2 cellular contexts compared by ENCODE assay signal in the genomic region with DNA sequence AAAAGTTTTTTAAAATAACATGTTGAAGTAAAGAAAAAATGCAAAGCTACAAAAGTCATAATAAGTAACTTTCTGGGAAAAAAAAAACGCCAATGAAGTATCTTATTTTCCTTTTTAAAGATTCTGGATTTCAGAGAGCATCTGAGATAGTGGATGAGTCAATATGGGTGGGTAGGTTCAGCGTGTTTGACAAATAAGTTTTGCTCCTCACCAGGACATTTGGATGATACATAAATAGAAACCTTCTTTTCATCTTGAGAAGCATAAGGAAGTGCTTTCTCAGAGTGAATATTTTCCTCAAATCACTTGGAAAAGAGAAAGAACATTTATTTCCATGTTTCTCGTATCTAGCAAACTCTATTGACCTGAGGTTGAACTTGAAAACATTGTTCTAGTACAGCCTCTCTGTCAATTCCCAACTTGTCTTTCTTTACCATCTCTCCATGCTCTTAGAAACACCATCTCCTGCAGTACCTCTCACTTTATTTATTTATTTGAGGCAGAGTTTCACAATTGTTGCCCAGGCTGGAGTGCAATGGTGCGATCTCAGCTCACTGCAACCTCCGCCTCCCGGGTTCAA.
TF ChIP-seq lines count a peak whose summit lies in the region.

No MANE protein-coding gene starts in this region.

TF ChIP-seq in IMR-90, 13 proteins besides CTCF, POLR2A, EP300 and RAD21 (continued from another document):
- TF ChIP-seq, protein P1, sequence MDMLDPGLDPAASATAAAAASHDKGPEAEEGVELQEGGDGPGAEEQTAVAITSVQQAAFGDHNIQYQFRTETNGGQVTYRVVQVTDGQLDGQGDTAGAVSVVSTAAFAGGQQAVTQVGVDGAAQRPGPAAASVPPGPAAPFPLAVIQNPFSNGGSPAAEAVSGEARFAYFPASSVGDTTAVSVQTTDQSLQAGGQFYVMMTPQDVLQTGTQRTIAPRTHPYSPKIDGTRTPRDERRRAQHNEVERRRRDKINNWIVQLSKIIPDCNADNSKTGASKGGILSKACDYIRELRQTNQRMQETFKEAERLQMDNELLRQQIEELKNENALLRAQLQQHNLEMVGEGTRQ (IDR thresholded peaks at IDR 0.05; ENCODE audit: low read depth, low read length), result no peak
- TF ChIP-seq SMC3 (IDR thresholded peaks at IDR 0.05; ENCODE audit: low read depth, low read length), result no peak
- no peak for TF ChIP-seq FOS (IDR thresholded peaks at IDR 0.05; ENCODE audit: low read depth, low read length)
- TF ChIP-seq CHD1 (IDR thresholded peaks at IDR 0.05; ENCODE audit: low read depth, low read length), result no peak
- TF ChIP-seq CEBPB (IDR thresholded peaks at IDR 0.05; ENCODE audit: low read depth, low read length), result no peak
- TF ChIP-seq, protein P2, sequence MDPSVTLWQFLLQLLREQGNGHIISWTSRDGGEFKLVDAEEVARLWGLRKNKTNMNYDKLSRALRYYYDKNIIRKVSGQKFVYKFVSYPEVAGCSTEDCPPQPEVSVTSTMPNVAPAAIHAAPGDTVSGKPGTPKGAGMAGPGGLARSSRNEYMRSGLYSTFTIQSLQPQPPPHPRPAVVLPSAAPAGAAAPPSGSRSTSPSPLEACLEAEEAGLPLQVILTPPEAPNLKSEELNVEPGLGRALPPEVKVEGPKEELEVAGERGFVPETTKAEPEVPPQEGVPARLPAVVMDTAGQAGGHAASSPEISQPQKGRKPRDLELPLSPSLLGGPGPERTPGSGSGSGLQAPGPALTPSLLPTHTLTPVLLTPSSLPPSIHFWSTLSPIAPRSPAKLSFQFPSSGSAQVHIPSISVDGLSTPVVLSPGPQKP (IDR thresholded peaks at IDR 0.05; ENCODE audit: borderline replicate concordance, low read depth, low read length), result no peak
- no peak for TF ChIP-seq MAFK (IDR thresholded peaks at IDR 0.05; ENCODE audit: low read depth, low read length)
- no peak for TF ChIP-seq MXI1 (IDR thresholded peaks at IDR 0.05; ENCODE audit: borderline replicate concordance, low read depth, low read length)
- TF ChIP-seq RCOR1 (IDR thresholded peaks at IDR 0.05; ENCODE audit: insufficient replicate concordance, low read length), result no peak
- no peak for TF ChIP-seq RFX5 (IDR thresholded peaks at IDR 0.05; ENCODE audit: low read depth, low read length)
- no peak for TF ChIP-seq NFE2L2 (IDR thresholded peaks at IDR 0.05; ENCODE audit: low read depth, low read length)
TF ChIP-seq in IMR-90: peak in this region for 0.

TF ChIP-seq in GM12891, 5 proteins besides CTCF, POLR2A, EP300 and RAD21 (continued from another document):
- no peak for TF ChIP-seq POLR2AphosphoS5 (IDR thresholded peaks at IDR 0.05; ENCODE audit: low read depth, low read length)
- no peak for TF ChIP-seq POU2F2 (IDR thresholded peaks at IDR 0.05; ENCODE audit: low read depth, low read length)
- TF ChIP-seq TAF1 (IDR thresholded peaks at IDR 0.05; ENCODE audit: low read depth, low read length), result no peak
- TF ChIP-seq SPI1 (IDR thresholded peaks at IDR 0.05; ENCODE audit: low read depth, low read length), result no peak
TF ChIP-seq in GM12891: peak in this region for 0.
